In the genomic region with DNA sequence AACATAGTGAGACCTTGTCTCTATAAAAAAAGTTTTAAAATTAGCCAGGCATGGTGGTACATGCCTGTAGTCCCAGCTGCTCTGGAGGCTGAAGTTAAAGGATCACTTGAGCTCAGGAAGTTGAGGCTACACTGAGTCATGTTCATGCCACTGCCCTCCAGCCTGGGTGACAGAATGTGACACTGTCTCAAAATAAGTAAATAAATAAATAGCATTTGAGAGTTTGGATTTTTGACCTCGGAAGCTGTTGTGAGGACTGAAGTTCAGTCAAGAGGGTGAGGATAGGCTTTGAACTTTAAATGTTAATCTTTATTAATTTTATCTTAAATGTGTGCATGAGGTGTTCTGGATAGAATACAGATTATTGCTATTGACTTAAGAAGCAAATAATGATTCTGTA, we compare ENCODE assay signal across 18 cellular contexts.
DNase-seq lines count a peak whose midpoint lies in the region; ATAC-seq, FAIRE-seq and TF ChIP-seq lines count a peak whose summit lies in the region.
"Had no signal": no experiment of that assay in that cellular context is flagged by ENCODE, and none has a peak within 500 bp of the region (broad histone marks: within the 10 kb centered on the region; RNA-seq: fewer than 3 reads in every experiment).

No MANE protein-coding gene starts in this region.

- ATAC-seq in A549 (no peak), IMR-90 (ENCODE audit: low read depth) (no peak), left lobe of liver (peak; percentile 37), GM18511 (IDR thresholded peaks at IDR 0.05; ENCODE audit: unreplicated experiment) (no peak)

- no peak for TF ChIP-seq CTCF in A549 (IDR thresholded peaks at IDR 0.05)
- TF ChIP-seq CTCF in IMR-90 (conservative IDR thresholded peaks at IDR 0.05; ENCODE audit: low read depth, low read length) = no peak

- H3K79me1 ChIP-seq in IMR-90 (ENCODE audit: low read depth in 1 of 2, low read length in 2 of 2) (no peaks in the 10 kb centered on the region), trophoblast cell (ENCODE audit: low read length) (no peaks in the 10 kb centered on the region)

- TF ChIP-seq RAD21 in A549 (conservative IDR thresholded peaks at IDR 0.05 in 1 of 2, IDR thresholded peaks at IDR 0.05 in 1 of 2) = no peak
- TF ChIP-seq RAD21 in IMR-90 (IDR thresholded peaks at IDR 0.05; ENCODE audit: low read length) = no peak

- H3K36me3 ChIP-seq in IMR-90 (ENCODE audit: control insufficient read depth, insufficient read depth, low read length) (no peaks in the 10 kb centered on the region), trophoblast cell (ENCODE audit: control insufficient read depth in 1 of 2, insufficient read depth in 2 of 2, low read length in 2 of 2) (no peaks in the 10 kb centered on the region)
- H3K36me3 ChIP-seq: BLaER1 had no signal

- H4K12ac ChIP-seq in trophoblast cell (ENCODE audit: low read depth, low read length) = no peak overlapping the region

- intact Hi-C loops in IMR-90 (cut with micrococcal nuclease) = no loop called here

- no peak for TF ChIP-seq EP300 in A549 (IDR thresholded peaks at IDR 0.05)

- H2BK15ac ChIP-seq in IMR-90 (ENCODE audit: low read depth, low read length) = no peak overlapping the region

- dilution Hi-C loops in IMR-90 (cut with HindIII; ENCODE audit: low sequenced_read_pairs, unreplicated experiment) = no loop called here

- no peaks in the 10 kb centered on the region for H3K79me2 ChIP-seq in trophoblast cell (ENCODE audit: control insufficient read depth, insufficient read depth, low read length, poor library complexity)

- 20% methylated on average over 1 of the region's 1 CpG for WGBS in A549 (ENCODE audit: missing lambda C conversion rate)
- WGBS in IMR-90 (ENCODE audit: extremely low coverage in 2 of 2, insufficient read length in 1 of 2), 2 experiments = no CpG with 5 or more reads among the region's 1 CpG
- no CpG with 5 or more reads among the region's 1 CpG for WGBS in trophoblast cell (ENCODE audit: extremely low coverage, insufficient coverage, insufficient read length)

- no peak overlapping the region for H3K27ac ChIP-seq in A549
- no peak overlapping the region for H3K27ac ChIP-seq in IMR-90 (ENCODE audit: insufficient read depth, low read length)
- H3K27ac ChIP-seq in trophoblast cell (ENCODE audit: low read depth, low read length) = no peak overlapping the region
- H3K27ac ChIP-seq: BLaER1 had no signal

- POLR2A ChIA-PET in A549 (lab: Yijun Ruan, JAX) (no interaction called here), IMR-90 (lab: Charles Lee; ENCODE audit: unreplicated experiment) (no interaction called here)

- no peak overlapping the region for H2AK9ac ChIP-seq in IMR-90 (replicated peaks; ENCODE audit: low read depth, low read length, poor library complexity)

- CTCF ChIA-PET in A549 (lab: Yijun Ruan, JAX) = interaction anchor here (0.9 to 4.2 kb wide), 3 partner anchors 10 to 268 kb away, joined by 3 to 17 read pairs (median 4); no protein-coding TSS in a partner anchor
- CTCF ChIA-PET in IMR-90 (lab: Yijun Ruan, JAX) = no interaction called here

- DNase-seq in A549 (ENCODE audit: low read depth in 1 of 2, low spot score in 1 of 2) (no peak), Caki2 (ENCODE audit: low read depth) (peak; percentile 6), IMR-90 (no peak), left lobe of liver (ENCODE audit: low spot score) (no peak), trophoblast cell (no peak), mesenteric fat pad (ENCODE audit: low spot score) (no peak)
- DNase-seq: AML-193; Calu3; CD4-positive, alpha-beta memory T cell; H9; Karpas-422; KBM-7 had no signal

- no peak overlapping the region for H2BK12ac ChIP-seq in trophoblast cell (ENCODE audit: low read length)

- H3K4ac ChIP-seq in IMR-90 (ENCODE audit: low read depth, low read length) (no peak overlapping the region), trophoblast cell (ENCODE audit: low read depth, low read length) (no peak overlapping the region)

- TF ChIP-seq POLR2A in A549 (IDR thresholded peaks at IDR 0.05; ENCODE audit: low read length) (no peak), IMR-90 (IDR thresholded peaks at IDR 0.05; ENCODE audit: low read depth, low read length) (no peak)

- no peaks in the 10 kb centered on the region for H4K20me1 ChIP-seq in IMR-90 (ENCODE audit: insufficient read depth, low read length)
- H4K20me1 ChIP-seq: BLaER1 had no signal

- no peaks in the 10 kb centered on the region for H3K27me3 ChIP-seq in IMR-90 (ENCODE audit: control insufficient read depth, insufficient read depth, low read length)
- no peaks in the 10 kb centered on the region for H3K27me3 ChIP-seq in trophoblast cell (ENCODE audit: insufficient read depth, low read length)
- H3K27me3 ChIP-seq: BLaER1 had no signal

- H2BK5ac ChIP-seq in IMR-90 (ENCODE audit: low read depth, low read length, poor library complexity, severe bottlenecking) (no peak overlapping the region), trophoblast cell (ENCODE audit: low read depth, low read length, poor library complexity) (no peak overlapping the region)

- no peak overlapping the region for H2AFZ ChIP-seq in IMR-90 (replicated peaks; ENCODE audit: low read length, poor library complexity)
- H2AFZ ChIP-seq in trophoblast cell (ENCODE audit: insufficient read depth, low read length, poor library complexity) = no peak overlapping the region

- no peak overlapping the region for H2BK120ac ChIP-seq in IMR-90 (ENCODE audit: low read depth, low read length)
- H2BK120ac ChIP-seq in trophoblast cell (ENCODE audit: insufficient read depth, low read length, poor library complexity) = no peak overlapping the region

- H3K23ac ChIP-seq in IMR-90 (ENCODE audit: low read depth, low read length) (no peak overlapping the region), trophoblast cell (ENCODE audit: low read length) (no peak overlapping the region)

- H3K9me1 ChIP-seq in IMR-90 (ENCODE audit: insufficient read depth, low read length) = no peaks in the 10 kb centered on the region

- H3K4me1 ChIP-seq in A549 = no peaks in the 10 kb centered on the region
- H3K4me1 ChIP-seq in IMR-90 (ENCODE audit: control insufficient read depth, insufficient read depth, low read length) = no peaks in the 10 kb centered on the region
- H3K4me1 ChIP-seq in trophoblast cell (ENCODE audit: control insufficient read depth in 1 of 2, insufficient read depth in 2 of 2, low read length in 2 of 2) = no peaks in the 10 kb centered on the region
- H3K4me1 ChIP-seq: BLaER1 had no signal

- H3K56ac ChIP-seq in IMR-90 (ENCODE audit: extremely low read depth, insufficient read depth, low read length) = no peak overlapping the region

- no peak overlapping the region for H2AK5ac ChIP-seq in IMR-90 (ENCODE audit: low read depth, low read length)
- no peak overlapping the region for H2AK5ac ChIP-seq in trophoblast cell (ENCODE audit: low read length)

- in situ Hi-C loops in Caki2 (cut with HindIII; ENCODE audit: low pct_unique_long_range_greater_than_20kb, low sequenced_read_pairs) (no loop called here), IMR-90 (cut with MboI; ENCODE audit: low sequenced_read_pairs) (no loop called here)

- peak overlapping the region; percentile 52; the same call in 1 of the 2 replicates for H3K18ac ChIP-seq in IMR-90 (ENCODE audit: low read depth, low read length)
- H3K18ac ChIP-seq in trophoblast cell (ENCODE audit: low read length) = no peak overlapping the region

- FAIRE-seq in A549 (lab: Jason Lieb, UNC) = peak; percentile 74
- FAIRE-seq: A204.1, G401.6, GM12892, H1 had no signal

- H4K5ac ChIP-seq in IMR-90 (ENCODE audit: low read depth, low read length) = no peak overlapping the region

- H2BK20ac ChIP-seq in IMR-90 (ENCODE audit: low read depth, low read length) = no peak overlapping the region

- no TSS peak for BruUV-seq in IMR-90 (replicated peaks; lab: Mats Ljungman, UMichigan)

- H3K4me3 ChIP-seq in A549 (no peak overlapping the region), IMR-90 (ENCODE audit: insufficient read depth, low read depth, low read length) (no peak overlapping the region), trophoblast cell (ENCODE audit: low read depth, low read length) (no peak overlapping the region)
- H3K4me3 ChIP-seq: BLaER1 had no signal

- H3K9ac ChIP-seq in IMR-90 (ENCODE audit: low read depth, low read length) (no peak overlapping the region), trophoblast cell (ENCODE audit: low read length) (no peak overlapping the region)
- H3K9ac ChIP-seq: BLaER1 had no signal

- H4K8ac ChIP-seq in IMR-90 (ENCODE audit: low read depth in 2 of 2, low read length in 2 of 2) (no peak overlapping the region), trophoblast cell (ENCODE audit: low read depth, low read length) (no peak overlapping the region)

- H3K14ac ChIP-seq in IMR-90 (replicated peaks; ENCODE audit: low read depth, low read length) (0 out of 2 replicates have a peak overlapping the region, but pooled peaks have one; percentile 45), trophoblast cell (ENCODE audit: low read length) (no peak overlapping the region)

- H3K9me3 ChIP-seq in A549 = no peaks in the 10 kb centered on the region
- no peaks in the 10 kb centered on the region for H3K9me3 ChIP-seq in IMR-90 (ENCODE audit: control insufficient read depth, insufficient read depth, low read length)
- H3K9me3 ChIP-seq in trophoblast cell (ENCODE audit: insufficient read depth, low read depth, low read length) = no peaks in the 10 kb centered on the region
- H3K9me3 ChIP-seq: BLaER1 had no signal

- no peak overlapping the region for H4K91ac ChIP-seq in IMR-90 (ENCODE audit: insufficient read depth, low read depth, low read length)
- H4K91ac ChIP-seq in trophoblast cell (ENCODE audit: low read depth, low read length) = no peak overlapping the region

- no peak overlapping the region for H3K4me2 ChIP-seq in A549
- H3K4me2 ChIP-seq in IMR-90 (ENCODE audit: low read depth, low read length) = no peak overlapping the region
- no peak overlapping the region for H3K4me2 ChIP-seq in trophoblast cell (ENCODE audit: low read length)
- H3K4me2 ChIP-seq: BLaER1 had no signal

TF ChIP-seq in A549, 52 proteins besides CTCF, POLR2A, EP300 and RAD21 (continues in another document):
- TF ChIP-seq ATOH8 (CRISPR knock-in tag; IDR thresholded peaks at IDR 0.05; ENCODE audit: low read depth) (no peak), EHMT2 (IDR thresholded peaks at IDR 0.05; ENCODE audit: low read depth) (no peak)

TF ChIP-seq in IMR-90, 13 proteins besides CTCF, POLR2A, EP300 and RAD21 (continues in another document):
- TF ChIP-seq FOS (IDR thresholded peaks at IDR 0.05; ENCODE audit: low read depth, low read length) (no peak), MAZ (IDR thresholded peaks at IDR 0.05; ENCODE audit: borderline replicate concordance, low read depth, low read length) (no peak), MXI1 (IDR thresholded peaks at IDR 0.05; ENCODE audit: borderline replicate concordance, low read depth, low read length) (no peak), CEBPB (IDR thresholded peaks at IDR 0.05; ENCODE audit: low read depth, low read length) (no peak)
